8 cellular contexts compared by ENCODE assay signal in genomic region chr6:56840467-56841371, GRCh38.
DNase-seq lines count a peak whose midpoint lies in the region; ATAC-seq and TF ChIP-seq lines count a peak whose summit lies in the region.

No MANE protein-coding gene starts in this region.

- H3K4me3 ChIP-seq in SJSA1 (peak overlapping the region; percentile 8), gastroesophageal sphincter (peak overlapping the region in 1 of 2 donors; percentile 93), stomach (no peak overlapping the region)

- no peak for TF ChIP-seq EP300 in gastroesophageal sphincter (IDR thresholded peaks at IDR 0.05)
- no peak for TF ChIP-seq EP300 in stomach (IDR thresholded peaks at IDR 0.05)

- H3K36me3 ChIP-seq in SJSA1: no peaks in the 10 kb centered on the region; the same call in 1 of the 2 replicates
- no peaks in the 10 kb centered on the region for H3K36me3 ChIP-seq in gastroesophageal sphincter
- H3K36me3 ChIP-seq in stomach: no peaks in the 10 kb centered on the region

- ATAC-seq in gastroesophageal sphincter: peak; percentile 56

- TF ChIP-seq POLR2A in gastroesophageal sphincter (IDR thresholded peaks at IDR 0.05): peak in 1 of 2 donors; percentile 23
- no peak for TF ChIP-seq POLR2A in stomach (IDR thresholded peaks at IDR 0.05)

- intact Hi-C loops in stomach (cut with DNase I; ENCODE audit: low total_unique reads): loop anchor here (10.0 kb wide), 1 partner anchor 146 kb away; no protein-coding TSS in a partner anchor

- H3K4me1 ChIP-seq in SJSA1 (replicated peaks) (peaks cover 46% of the 10 kb centered on the region), gastroesophageal sphincter (peaks cover 0 to 56% (median 0%) of the 10 kb centered on the region in 3 donors), stomach (peaks cover 8 to 39% (median 23%) of the 10 kb centered on the region in 4 donors)

- DNase-seq in H4 (ENCODE audit: low spot score) (peak; percentile 68), SJSA1 (ENCODE audit: low read depth in 1 of 2, low spot score in 2 of 2) (peak in 1 of 2 experiments; percentile 78), stomach (no peak), KG1 (lab: John Stamatoyannopoulos, UW) (no peak), activated T-cell treated with anti-CD3 and anti-CD28 coated beads for 4 hours (no peak)
- DNase-seq in activated CD4-positive, alpha-beta T cell treated with anti-CD3 and anti-CD28 coated beads for 4 hours: no peak
- DNase-seq in effector CD8-positive, alpha-beta T cell (lab: John Stamatoyannopoulos, UW): no peak

- H3K27ac ChIP-seq in SJSA1 (peak overlapping the region; percentile 94), gastroesophageal sphincter (peak overlapping the region; percentile 6 to 95 (median 54)), stomach (peak overlapping the region in 4 of 5 donors; percentile 4 to 54 (median 44))

- TF ChIP-seq CTCF in gastroesophageal sphincter (IDR thresholded peaks at IDR 0.05) (no peak), stomach (IDR thresholded peaks at IDR 0.05) (no peak)

- no peaks in the 10 kb centered on the region for H3K27me3 ChIP-seq in SJSA1 (replicated peaks)
- no peaks in the 10 kb centered on the region for H3K27me3 ChIP-seq in gastroesophageal sphincter
- peaks cover 0 to 50% (median 21%) of the 10 kb centered on the region in 3 donors for H3K27me3 ChIP-seq in stomach

- WGBS in gastroesophageal sphincter (ENCODE audit: low coverage in 1 of 2), 2 donors: 35 to 38% methylated on average over 6 of the region's 6 CpGs
- WGBS in stomach, 5 donors: 47 to 51% (median 48%) methylated on average over 6 of the region's 6 CpGs

- H3K9me3 ChIP-seq in SJSA1 (replicated peaks): no peaks in the 10 kb centered on the region
- H3K9me3 ChIP-seq in gastroesophageal sphincter: no peaks in the 10 kb centered on the region
- H3K9me3 ChIP-seq in stomach: no peaks in the 10 kb centered on the region

Comparison
In these comparisons a context has a peak if more than half of its experiments do, and no peak if none do; other contexts are left out.
1. H3K27ac ChIP-seq: peak in every context shown above with its lines; median percentile 94 in SJSA1; 54 in gastroesophageal sphincter; 44 in stomach.